Comparison of ENCODE assay signal across 25 cellular contexts in genomic region chr2:41634686-41635085, GRCh38.
"Had no signal": no experiment of that assay in that cellular context is flagged by ENCODE, and none has a peak within 500 bp of the region (broad histone marks: within the 10 kb centered on the region; RNA-seq: fewer than 3 reads in every experiment).

No MANE protein-coding gene starts in this region.

- H3K9me3 ChIP-seq: colonic mucosa, esophagus squamous epithelium, gastrocnemius medialis had no signal

- DNase-seq: colonic mucosa; cortex of kidney; dermis blood vessel endothelial cell; dorsolateral prefrontal cortex; effector CD4-positive, alpha-beta T cell; effector CD8-positive, alpha-beta T cell; effector memory CD4-positive, alpha-beta T cell; effector memory CD8-positive, alpha-beta T cell; endodermal cell; erythroblast; esophagus squamous epithelium; foreskin fibroblast; foreskin keratinocyte; foreskin melanocyte; gastrocnemius medialis; glutamatergic neuron; head of caudate nucleus; heart left ventricle; heart right ventricle had no signal

- H3K4me3 ChIP-seq: colonic mucosa, coronary artery, dorsolateral prefrontal cortex, esophagus muscularis mucosa, esophagus squamous epithelium, gastrocnemius medialis, gastroesophageal sphincter, heart left ventricle, heart right ventricle had no signal

- H3K27me3 Mint-ChIP-seq: dendritic cell treated with granulocyte-macrophage colony-stimulating factor and Interleukin-4, amounts not matched to agents 40 ng/mL and 50 ng/mL, for 4 days had no signal

- ATAC-seq: effector memory CD8-positive, alpha-beta T cell; esophagus mucosa; foreskin keratinocyte; gastrocnemius medialis; gastroesophageal sphincter; heart left ventricle; heart right ventricle had no signal

- H3K4me1 ChIP-seq: colonic mucosa, esophagus muscularis mucosa, esophagus squamous epithelium, foreskin keratinocyte, gastrocnemius medialis, heart left ventricle, heart right ventricle had no signal

- H3K36me3 ChIP-seq: colonic mucosa, esophagus muscularis mucosa, esophagus squamous epithelium, gastrocnemius medialis, gastroesophageal sphincter, heart left ventricle, heart right ventricle had no signal

- H3K4me1 Mint-ChIP-seq: endodermal cell had no signal

- H3K4me3 Mint-ChIP-seq: dendritic cell treated with granulocyte-macrophage colony-stimulating factor and Interleukin-4, amounts not matched to agents 40 ng/mL and 50 ng/mL, for 4 days; effector memory CD8-positive, alpha-beta T cell; endodermal cell had no signal

- H3K27me3 ChIP-seq: colonic mucosa, esophagus muscularis mucosa, esophagus squamous epithelium, gastrocnemius medialis, gastroesophageal sphincter, heart left ventricle, heart right ventricle had no signal

- H3K27ac Mint-ChIP-seq: dendritic cell treated with granulocyte-macrophage colony-stimulating factor and Interleukin-4, amounts not matched to agents 40 ng/mL and 50 ng/mL, for 4 days; effector memory CD8-positive, alpha-beta T cell; endodermal cell had no signal

- H3K9me3 Mint-ChIP-seq: endodermal cell had no signal

- H3K27ac ChIP-seq: colonic mucosa, coronary artery, dorsolateral prefrontal cortex, epithelial cell of prostate, esophagus muscularis mucosa, esophagus squamous epithelium, foreskin keratinocyte, gastrocnemius medialis, gastroesophageal sphincter, heart left ventricle, heart right ventricle had no signal
